ENCODE assay signal across 24 cellular contexts in genomic region chr13:106517151-106517847, GRCh38. TPM values are rescaled to one million over a fixed set of nuclear protein-coding genes. Genes with fewer than 3 reads are reported as not detected.
DNase-seq lines count a peak whose midpoint lies in the region; ATAC-seq, FAIRE-seq and TF ChIP-seq lines count a peak whose summit lies in the region.
"Had no signal": no experiment of that assay in that cellular context is flagged by ENCODE, and none has a peak within 500 bp of the region (broad histone marks: within the 10 kb centered on the region; RNA-seq: fewer than 3 reads in every experiment).

No MANE protein-coding gene starts in this region.

- no peaks in the 10 kb centered on the region for H3K27me3 ChIP-seq in BLaER1
- H3K27me3 ChIP-seq in astrocyte (ENCODE audit: insufficient read depth, low read length), result no peaks in the 10 kb centered on the region
- no peaks in the 10 kb centered on the region for H3K27me3 ChIP-seq in hepatocyte
- no peaks in the 10 kb centered on the region for H3K27me3 ChIP-seq in neuronal stem cell (ENCODE audit: control insufficient read depth in 3 of 3, insufficient read depth in 3 of 3, low read depth in 1 of 3, low read length in 3 of 3)
- H3K27me3 ChIP-seq in transverse colon, result no peaks in the 10 kb centered on the region

- no peak for FAIRE-seq in astrocyte (lab: Jason Lieb, UNC)
- FAIRE-seq: GM12878, K562 had no signal

- no peaks in the 10 kb centered on the region for H3K27me3 Mint-ChIP-seq in astrocyte (ENCODE audit: low read depth, unreplicated experiment)

- H3K9me3 Mint-ChIP-seq in astrocyte (ENCODE audit: unreplicated experiment), result no peaks in the 10 kb centered on the region
- H3K9me3 Mint-ChIP-seq: CD4-positive, alpha-beta T cell had no signal

- H3K18ac ChIP-seq in neuronal stem cell (ENCODE audit: low read length), result peak overlapping the region; percentile 33

- peaks cover 64% of the 10 kb centered on the region for H3K4me1 Mint-ChIP-seq in astrocyte (ENCODE audit: low read depth, unreplicated experiment)

- peaks cover 3% of the 10 kb centered on the region for H3K36me3 Mint-ChIP-seq in astrocyte (ENCODE audit: low read depth, unreplicated experiment)

- no peak overlapping the region for H3K14ac ChIP-seq in neuronal stem cell (ENCODE audit: low read length)

- H3K9ac ChIP-seq in BLaER1 (no peak overlapping the region), astrocyte (ENCODE audit: low read length) (no peak overlapping the region), neuronal stem cell (ENCODE audit: low read depth, low read length, poor library complexity) (no peak overlapping the region)
- H3K9ac ChIP-seq: GM23248 had no signal

- 75% methylated on average over 4 of the region's 4 CpGs for WGBS in hepatocyte (ENCODE audit: low lambda C conversion rate, missing lambda C conversion rate)
- no CpG with 5 or more reads among the region's 4 CpGs for WGBS in neuronal stem cell (ENCODE audit: extremely low coverage in 2 of 2, insufficient read length in 2 of 2, insufficient replicate concordance in 1 of 2), 2 donors
- WGBS in transverse colon (ENCODE audit: low coverage in 1 of 2), 2 donors, result 81 to 88% methylated on average over 2 to 4 of the region's 4 CpGs

- H4K8ac ChIP-seq in neuronal stem cell (ENCODE audit: low read depth, low read length), result no peak overlapping the region

- H2BK120ac ChIP-seq in neuronal stem cell (ENCODE audit: low read depth, low read length), result no peak overlapping the region

- DNase-seq in astrocyte (ENCODE audit: low read depth) (no peak), hepatocyte (ENCODE audit: low spot score) (no peak), neuronal stem cell (ENCODE audit: low spot score) (no peak), transverse colon (no peak), amniotic stem cell (lab: John Stamatoyannopoulos, UW) (no peak)
- DNase-seq: 8988T; CD4-positive, alpha-beta T cell; DMS53; EL; GM23248; HCEC 1CT; NCI-H1105 treated with DMSO at 0.1 percent for 48 hours; NCI-H1694; NCI-H2081 treated with DMSO at 0.1 percent for 48 hours; NCI-H226; NCI-H524 treated with DMSO at 0.1 percent for 48 hours; PC-9; SIG-M5 had no signal

- no peak overlapping the region for H2BK15ac ChIP-seq in neuronal stem cell (ENCODE audit: low read length)

- no peak overlapping the region for H2BK12ac ChIP-seq in neuronal stem cell (ENCODE audit: low read length)

- H3K79me2 ChIP-seq in astrocyte (ENCODE audit: insufficient read depth, low read length) (peaks cover 100% of the 10 kb centered on the region), hepatocyte (peaks cover 99% of the 10 kb centered on the region)

- ATAC-seq in HG03439 (IDR thresholded peaks at IDR 0.05; ENCODE audit: unreplicated experiment) (no peak), GM21423 (IDR thresholded peaks at IDR 0.05; ENCODE audit: unreplicated experiment) (no peak)
- ATAC-seq: GM12878, K562 had no signal

- H3K9me3 ChIP-seq in BLaER1 (no peaks in the 10 kb centered on the region), astrocyte (ENCODE audit: insufficient read depth, low read depth, low read length) (no peaks in the 10 kb centered on the region), hepatocyte (ENCODE audit: low read depth) (no peaks in the 10 kb centered on the region), neuronal stem cell (replicated peaks in 1 of 2; ENCODE audit: control insufficient read depth in 2 of 2, insufficient read depth in 1 of 2, low read depth in 1 of 2, low read length in 2 of 2) (peaks cover 0 to 20% of the 10 kb centered on the region in 2 donors), transverse colon (no peaks in the 10 kb centered on the region)

- TF ChIP-seq EP300 in transverse colon (IDR thresholded peaks at IDR 0.05; ENCODE audit: low read depth), result no peak

- no peak overlapping the region for H3K23ac ChIP-seq in neuronal stem cell (ENCODE audit: low read depth, low read length, poor library complexity)

- H4K20me1 ChIP-seq in BLaER1 (peaks cover 100% of the 10 kb centered on the region), astrocyte (ENCODE audit: insufficient read depth, low read length) (peaks cover 32% of the 10 kb centered on the region), hepatocyte (ENCODE audit: insufficient read depth, poor library complexity, severe bottlenecking) (peaks cover 24% of the 10 kb centered on the region)

- no peak for TF ChIP-seq POLR2A in transverse colon (IDR thresholded peaks at IDR 0.05)

- no peak overlapping the region for H4K91ac ChIP-seq in neuronal stem cell (ENCODE audit: low read depth, low read length, poor library complexity)

- H3K79me1 ChIP-seq in neuronal stem cell (ENCODE audit: low read depth, low read length), result peaks cover 3% of the 10 kb centered on the region

- no peak overlapping the region for H3K4ac ChIP-seq in neuronal stem cell (ENCODE audit: low read length)

- H3K27ac ChIP-seq in BLaER1 (peak overlapping the region; percentile 15; the same call in 1 of the 2 replicates), astrocyte (ENCODE audit: low read depth, low read length) (peak overlapping the region; percentile 8), hepatocyte (peak overlapping the region; percentile 19), neuronal stem cell (replicated peaks; ENCODE audit: low read length) (no peak overlapping the region), transverse colon (no peak overlapping the region)
- H3K27ac ChIP-seq: GM23248, PC-9, RWPE1 had no signal

- in situ Hi-C loops in transverse colon (cut with MboI; ENCODE audit: low pct_ligation_motif_present in 1 of 4, low pct_unique_long_range_greater_than_20kb in 1 of 4, low sequenced_read_pairs in 3 of 4), result loop anchor here in 2 of 4 donors (25.0 kb wide), 1 partner anchor 430 kb away; no protein-coding TSS in a partner anchor

- no peaks in the 10 kb centered on the region for H3K9me2 ChIP-seq in hepatocyte (replicated peaks; ENCODE audit: insufficient read depth)

- H3K27ac Mint-ChIP-seq in astrocyte (ENCODE audit: unreplicated experiment), result peak overlapping the region; percentile 88
- H3K27ac Mint-ChIP-seq: CD4-positive, alpha-beta T cell had no signal

- no peak overlapping the region for H3K4me3 Mint-ChIP-seq in astrocyte (ENCODE audit: unreplicated experiment)
- H3K4me3 Mint-ChIP-seq: CD4-positive, alpha-beta T cell had no signal

- intact Hi-C loops in transverse colon (cut with DNase I; ENCODE audit: low total_unique reads), result no loop called here

- H2AK5ac ChIP-seq in neuronal stem cell (ENCODE audit: low read depth, low read length), result no peak overlapping the region

- H3K4me2 ChIP-seq in BLaER1 (peak overlapping the region; percentile 50), astrocyte (ENCODE audit: low read length) (no peak overlapping the region), hepatocyte (no peak overlapping the region), neuronal stem cell (ENCODE audit: insufficient read depth, low read length, poor library complexity, severe bottlenecking) (no peak overlapping the region)
- H3K4me2 ChIP-seq: PC-9 had no signal

- TF ChIP-seq CTCF in astrocyte (IDR thresholded peaks at IDR 0.05; ENCODE audit: insufficient read depth, low read depth, low read length) (no peak), hepatocyte (IDR thresholded peaks at IDR 0.05; ENCODE audit: poor library complexity) (no peak), transverse colon (IDR thresholded peaks at IDR 0.05) (no peak)

- H3K36me3 ChIP-seq in BLaER1 (peaks cover 91% of the 10 kb centered on the region), astrocyte (ENCODE audit: insufficient read depth, low read length) (peaks cover 2% of the 10 kb centered on the region), hepatocyte (replicated peaks; ENCODE audit: insufficient read depth, low read depth) (no peaks in the 10 kb centered on the region), neuronal stem cell (replicated peaks in 1 of 2; ENCODE audit: control insufficient read depth in 2 of 2, insufficient read depth in 2 of 2, low read length in 2 of 2) (peaks cover 7 to 96% of the 10 kb centered on the region in 2 donors), transverse colon (no peaks in the 10 kb centered on the region)

- H3K4me1 ChIP-seq in BLaER1, result peaks cover 28% of the 10 kb centered on the region
- H3K4me1 ChIP-seq in astrocyte (ENCODE audit: insufficient read depth, low read length), result peaks cover 36% of the 10 kb centered on the region
- H3K4me1 ChIP-seq in hepatocyte (ENCODE audit: insufficient read depth), result peaks cover 57% of the 10 kb centered on the region
- peaks cover 13 to 21% of the 10 kb centered on the region in 2 donors for H3K4me1 ChIP-seq in neuronal stem cell (ENCODE audit: control insufficient read depth in 2 of 2, insufficient read depth in 1 of 2, low read depth in 1 of 2, low read length in 2 of 2)
- H3K4me1 ChIP-seq in transverse colon, result peaks cover 0 to 27% (median 12%) of the 10 kb centered on the region in 4 donors

- H2AFZ ChIP-seq in astrocyte (ENCODE audit: low read depth, low read length), result no peak overlapping the region
- H2AFZ ChIP-seq in hepatocyte, result no peak overlapping the region
- no peak overlapping the region for H2AFZ ChIP-seq in neuronal stem cell (ENCODE audit: low read length)
- H2AFZ ChIP-seq: GM23248, PC-9 had no signal

- no peak overlapping the region for H3K4me3 ChIP-seq in BLaER1
- no peak overlapping the region for H3K4me3 ChIP-seq in astrocyte (ENCODE audit: insufficient read depth, low read depth, low read length)
- no peak overlapping the region for H3K4me3 ChIP-seq in hepatocyte
- no peak overlapping the region for H3K4me3 ChIP-seq in neuronal stem cell (ENCODE audit: low read length in 2 of 2)
- no peak overlapping the region for H3K4me3 ChIP-seq in transverse colon
- H3K4me3 ChIP-seq: GM12878, GM23248, K562, PC-9 had no signal

- no peak overlapping the region for H2BK5ac ChIP-seq in neuronal stem cell (ENCODE audit: low read length)

RNA-seq across cellular contexts. Expression of gene EFNB2, which starts 18.2 kb away (rescaled TPM):
- total RNA-seq in astrocyte (93.2 and 93.4 TPM in 2 replicates), hepatocyte (59.6 and 63.3 TPM in 2 replicates), transverse colon (10 to 100 TPM; 46.8 to 84.2 (median 77.6) TPM)
- 57.7 and 62.4 TPM in 2 replicates for polyA plus RNA-seq in hepatocyte
- 41.2 TPM for polyA plus RNA-seq in neuronal stem cell (2013, experiment 1 of 2)
- polyA plus RNA-seq in neuronal stem cell (2013, experiment 2 of 2), result 42.0 TPM

RNA-seq across cellular contexts. Expression of gene ARGLU1, which starts 50.6 kb away (rescaled TPM):
- 52.3 and 56.9 TPM in 2 replicates for total RNA-seq in astrocyte
- total RNA-seq in hepatocyte, result 104 and 126 TPM in 2 replicates
- 121 and 168 TPM in 2 replicates for polyA plus RNA-seq in hepatocyte
- 248 TPM for polyA plus RNA-seq in neuronal stem cell (2013, experiment 1 of 2)
- polyA plus RNA-seq in neuronal stem cell (2013, experiment 2 of 2), result 251 TPM
- total RNA-seq in transverse colon, result 100 to 1,000 TPM; 106 to 155 (median 155) TPM

Comparison
In these comparisons a context has a peak if more than half of its experiments do, and no peak if none do; other contexts are left out.
1. H3K27ac ChIP-seq: peak in BLaER1 (single experiment), astrocyte (single experiment) and hepatocyte (single experiment); none in neuronal stem cell (single experiment) and transverse colon (0 of 4).